ENCODE assay signal across 23 cellular contexts in genomic region chr3:2958553-2958952, GRCh38.
DNase-seq lines count a peak whose midpoint lies in the region; TF ChIP-seq lines count a peak whose summit lies in the region.
"Had no signal": no experiment of that assay in that cellular context is flagged by ENCODE, and none has a peak within 500 bp of the region (broad histone marks: within the 10 kb centered on the region; RNA-seq: fewer than 3 reads in every experiment).

No MANE protein-coding gene starts in this region.

- intact Hi-C loops in ovary (cut with DNase I): no loop called here

- no peak overlapping the region for H3K27ac ChIP-seq in ovary
- H3K27ac ChIP-seq: 22Rv1, epithelial cell of prostate, HL-60, neutrophil, prostate gland, vagina had no signal

- TF ChIP-seq POLR2A in ovary (IDR thresholded peaks at IDR 0.05): no peak

- no peak for TF ChIP-seq EP300 in ovary (IDR thresholded peaks at IDR 0.05)

- 9 to 22% (median 11%) methylated on average over 1 of the region's 1 CpG for WGBS in ovary, 3 donors

- DNase-seq in NCI-H510A treated with DMSO at 0.1 percent for 48 hours (lab: John Stamatoyannopoulos, UW) (peak; percentile 29), NCI-H510A (lab: John Stamatoyannopoulos, UW) (no peak), NOMO-1 treated with dmso at 0.1 percent for 144 hours (lab: John Stamatoyannopoulos, UW; ENCODE audit: unreplicated experiment) (peak; percentile 11), kidney tubule cell (ENCODE audit: low spot score) (peak; percentile 23), renal cortical epithelial cell (ENCODE audit: low read depth) (peak; percentile 50), T1000 (lab: John Stamatoyannopoulos, UW) (no peak), ovary (no peak)
- no peak for DNase-seq in stimulated activated CD4-positive, alpha-beta T cell treated with anti-CD3 and anti-CD28 coated beads, Interleukin-12 subunit alpha, Interleukin-12 subunit beta, amount 100 ng/mL, for 4 hours
- DNase-seq: activated B cell treated with CpG ODN at 0.5 μM for 24 hours; activated CD4-positive, alpha-beta T cell treated with anti-CD3 and anti-CD28 coated beads, Interleukin-2, amount 50 U/mL, for 4 hours; amygdala; effector CD8-positive, alpha-beta T cell; Karpas-422; NCI-H1105; NCI-H2081; PC-3; stimulated activated naive CD8-positive, alpha-beta T cell treated with anti-CD3 and anti-CD28 coated beads, Interleukin-15, amount 100 ng/mL, for 72 hours had no signal

- H3K9me3 ChIP-seq in ovary: no peaks in the 10 kb centered on the region
- H3K9me3 ChIP-seq: neutrophil, prostate gland, vagina had no signal

- no peaks in the 10 kb centered on the region for H3K4me1 ChIP-seq in ovary (ENCODE audit: insufficient read depth)
- H3K4me1 ChIP-seq: prostate gland, vagina had no signal

- no peaks in the 10 kb centered on the region for H3K36me3 ChIP-seq in ovary
- H3K36me3 ChIP-seq: neutrophil, prostate gland, vagina had no signal

- H3K27me3 ChIP-seq in ovary: no peaks in the 10 kb centered on the region
- H3K27me3 ChIP-seq: neutrophil, vagina had no signal

- H3K4me3 ChIP-seq in ovary: no peak overlapping the region
- H3K4me3 ChIP-seq: prostate gland, vagina had no signal

- TF ChIP-seq CTCF in ovary (IDR thresholded peaks at IDR 0.05): no peak

Comparison
In these comparisons a context has a peak if more than half of its experiments do, and no peak if none do; other contexts are left out.
1. DNase-seq: peak in NCI-H510A treated with DMSO at 0.1 percent for 48 hours (single experiment), NOMO-1 treated with dmso at 0.1 percent for 144 hours (single experiment), kidney tubule cell (single experiment) and renal cortical epithelial cell (single experiment); none in NCI-H510A (single experiment), T1000 (single experiment), stimulated activated CD4-positive, alpha-beta T cell treated with anti-CD3 and anti-CD28 coated beads, Interleukin-12 subunit alpha, Interleukin-12 subunit beta, amount 100 ng/mL, for 4 hours (single experiment) and ovary (0 of 5).